ENCODE assay signal across 8 cellular contexts in genomic region chr2:136932700-136933099, GRCh38.
DNase-seq lines count a peak whose midpoint lies in the region; ATAC-seq and TF ChIP-seq lines count a peak whose summit lies in the region.

No MANE protein-coding gene starts in this region.

- ATAC-seq in right lobe of liver: peak in 2 of 4 donors; percentile 25 to 36
- no peak for ATAC-seq in HG03432 (IDR thresholded peaks at IDR 0.05; ENCODE audit: unreplicated experiment)
- ATAC-seq in HG03439 (IDR thresholded peaks at IDR 0.05; ENCODE audit: unreplicated experiment): no peak

- no peaks in the 10 kb centered on the region for H3K9me3 ChIP-seq in right lobe of liver

- no peaks in the 10 kb centered on the region for H3K27me3 ChIP-seq in right lobe of liver

- H3K4me3 ChIP-seq in right lobe of liver: no peak overlapping the region

- DNase-seq in HT1080 (ENCODE audit: low read depth): peak; percentile 46
- DNase-seq in SK-N-DZ (ENCODE audit: low spot score): peak; percentile 29
- no peak for DNase-seq in right lobe of liver
- no peak for DNase-seq in activated effector memory CD4-positive, alpha-beta T cell treated with Interleukin-2 at 50 U/mL for 16 hours
- DNase-seq in stimulated activated CD4-positive, alpha-beta T cell treated with anti-CD3 and anti-CD28 coated beads, Interleukin-12 subunit alpha, Interleukin-12 subunit beta, amount 100 ng/mL, for 4 hours: no peak

- peak; percentile 61 for TF ChIP-seq CTCF in GM12872 (IDR thresholded peaks at IDR 0.05; ENCODE audit: insufficient read depth, low read depth, low read length)
- TF ChIP-seq CTCF in right lobe of liver (IDR thresholded peaks at IDR 0.05): peak; percentile 7 to 32 (median 10)

- TF ChIP-seq POLR2A in right lobe of liver (IDR thresholded peaks at IDR 0.05): no peak

- no peaks in the 10 kb centered on the region for H3K36me3 ChIP-seq in right lobe of liver

- no peak overlapping the region for H3K27ac ChIP-seq in right lobe of liver

- intact Hi-C loops in right lobe of liver (cut with DNase I): no loop called here

- WGBS in right lobe of liver (ENCODE audit: insufficient coverage, low coverage, low lambda C conversion rate, missing lambda C conversion rate): 28% methylated on average over 3 of the region's 3 CpGs

- no peaks in the 10 kb centered on the region for H3K4me1 ChIP-seq in right lobe of liver

Comparison
In these comparisons a context has a peak if more than half of its experiments do, and no peak if none do; other contexts are left out.
1. DNase-seq: peak in HT1080 (single experiment) and SK-N-DZ (single experiment); none in right lobe of liver (0 of 3), activated effector memory CD4-positive, alpha-beta T cell treated with Interleukin-2 at 50 U/mL for 16 hours (single experiment) and stimulated activated CD4-positive, alpha-beta T cell treated with anti-CD3 and anti-CD28 coated beads, Interleukin-12 subunit alpha, Interleukin-12 subunit beta, amount 100 ng/mL, for 4 hours (single experiment).